9 cellular contexts compared by ENCODE assay signal in the genomic region with DNA sequence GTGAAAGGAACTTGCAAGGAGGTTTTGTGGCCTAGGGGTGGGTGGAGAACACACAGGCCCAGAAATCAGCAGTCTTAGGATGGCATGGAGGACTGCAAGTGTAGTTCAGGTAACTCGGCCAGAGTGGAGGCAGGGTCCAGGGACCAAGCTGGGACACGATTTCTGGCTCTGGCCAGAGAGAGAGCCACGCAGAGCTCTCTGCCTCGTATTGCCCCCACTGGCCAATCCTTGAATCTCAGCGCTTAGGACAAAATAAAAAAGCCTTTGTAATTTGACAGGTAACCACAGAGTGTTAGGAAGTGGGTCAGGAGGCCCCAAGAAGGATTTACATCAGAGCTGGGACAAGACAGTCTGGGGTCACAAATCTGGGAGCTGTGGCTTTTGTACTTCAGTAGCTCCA. TPM values are rescaled to one million over a fixed set of nuclear protein-coding genes. Genes with fewer than 3 reads are reported as not detected.
A peak's percentile ranks its signal among the peaks of the same experiment; 100 is the strongest.
DNase-seq lines count a peak whose midpoint lies in the region; ATAC-seq and TF ChIP-seq lines count a peak whose summit lies in the region.
"Had no signal": no experiment of that assay in that cellular context is flagged by ENCODE, and none has a peak within 500 bp of the region (broad histone marks: within the 10 kb centered on the region; RNA-seq: fewer than 3 reads in every experiment).

No MANE protein-coding gene starts in this region.

- H3K27me3 ChIP-seq in spleen (replicated peaks in 1 of 7) = no peaks in the 10 kb centered on the region

- H3K27me3 Mint-ChIP-seq in activated T-cell treated with anti-CD3 and anti-CD28 coated beads, Interleukin-2, amount 50 U/mL, for 24 hours = no peaks in the 10 kb centered on the region

- H3K27ac Mint-ChIP-seq in activated T-cell treated with anti-CD3 and anti-CD28 coated beads, Interleukin-2, amount 50 U/mL, for 24 hours = peak overlapping the region; percentile 86

- no peak for DNase-seq in activated T-cell treated with anti-CD3 and anti-CD28 coated beads, Interleukin-2, amount 50 U/mL, for 24 hours
- DNase-seq in activated T-cell treated with anti-CD3 and anti-CD28 coated beads, Interleukin-2, amount 50 U/mL, for 1 hour = no peak
- peak; percentile 32 for DNase-seq in RPMI8226
- peak; percentile 10 to 15 for DNase-seq in erythroblast (lab: John Stamatoyannopoulos, UW)
- DNase-seq in spleen = peak; percentile 61
- DNase-seq in stimulated activated CD4-positive, alpha-beta T cell treated with anti-CD3 and anti-CD28 coated beads, Interleukin-12 subunit alpha, Interleukin-12 subunit beta, amount 100 ng/mL, for 4 hours = no peak
- DNase-seq in NCI-H1092 treated with DMSO at 0.1 percent for 48 hours (lab: John Stamatoyannopoulos, UW) = no peak
- DNase-seq: NCI-H345 had no signal

- WGBS in spleen, 5 donors = 51 to 69% (median 57%) methylated on average over 5 of the region's 5 CpGs

- no peak overlapping the region for H3K4me3 Mint-ChIP-seq in activated T-cell treated with anti-CD3 and anti-CD28 coated beads, Interleukin-2, amount 50 U/mL, for 24 hours

- peaks cover 0 to 6% (median 0%) of the 10 kb centered on the region in 6 donors for H3K36me3 ChIP-seq in spleen

- H3K36me3 Mint-ChIP-seq in activated T-cell treated with anti-CD3 and anti-CD28 coated beads, Interleukin-2, amount 50 U/mL, for 24 hours (ENCODE audit: low read depth) = peaks cover 8% of the 10 kb centered on the region

- H3K4me1 Mint-ChIP-seq in activated T-cell treated with anti-CD3 and anti-CD28 coated beads, Interleukin-2, amount 50 U/mL, for 24 hours (ENCODE audit: low read depth) = peaks cover 91% of the 10 kb centered on the region

- no peaks in the 10 kb centered on the region for H3K9me3 Mint-ChIP-seq in activated T-cell treated with anti-CD3 and anti-CD28 coated beads, Interleukin-2, amount 50 U/mL, for 24 hours

- TF ChIP-seq CTCF in spleen (IDR thresholded peaks at IDR 0.05 in 8 of 11, conservative IDR thresholded peaks at IDR 0.05 in 3 of 11) = peak in 3 of 11 experiments; percentile 14 to 21 (median 14)

- H3K4me3 ChIP-seq in spleen = no peak overlapping the region

- intact Hi-C loops in spleen (cut with DNase I; ENCODE audit: low total_unique reads) = no loop called here

- H3K4me1 ChIP-seq in spleen = peaks cover 84 to 100% (median 100%) of the 10 kb centered on the region in 6 donors

- ATAC-seq in HG02884 (IDR thresholded peaks at IDR 0.05; ENCODE audit: unreplicated experiment) = no peak

- TF ChIP-seq POLR2A in erythroblast (IDR thresholded peaks at IDR 0.05; ENCODE audit: low read length) (no peak), spleen (IDR thresholded peaks at IDR 0.05) (no peak)

- H3K27ac ChIP-seq in spleen = peak overlapping the region in 4 of 8 donors; percentile 12 to 60 (median 26)

- no peaks in the 10 kb centered on the region for H3K9me3 ChIP-seq in spleen

RNA-seq across cellular contexts. Expression of a gene that starts 11.7 kb away (rescaled TPM):
- total RNA-seq in spleen = 10 to 100 TPM; 57.3 to 85.4 (median 73.6) TPM
- polyA plus RNA-seq in spleen = 10 to 100 TPM; 24.7 to 35.4 (median 27.6) TPM

Comparison
In these comparisons a context has a peak if more than half of its experiments do, and no peak if none do; other contexts are left out.
1. DNase-seq: peak in RPMI8226 (single experiment), erythroblast (2 of 2) and spleen (single experiment); none in activated T-cell treated with anti-CD3 and anti-CD28 coated beads, Interleukin-2, amount 50 U/mL, for 24 hours (single experiment), activated T-cell treated with anti-CD3 and anti-CD28 coated beads, Interleukin-2, amount 50 U/mL, for 1 hour (single experiment), stimulated activated CD4-positive, alpha-beta T cell treated with anti-CD3 and anti-CD28 coated beads, Interleukin-12 subunit alpha, Interleukin-12 subunit beta, amount 100 ng/mL, for 4 hours (single experiment) and NCI-H1092 treated with DMSO at 0.1 percent for 48 hours (single experiment).